Comparison of ENCODE assay signal across 21 cellular contexts in the genomic region with DNA sequence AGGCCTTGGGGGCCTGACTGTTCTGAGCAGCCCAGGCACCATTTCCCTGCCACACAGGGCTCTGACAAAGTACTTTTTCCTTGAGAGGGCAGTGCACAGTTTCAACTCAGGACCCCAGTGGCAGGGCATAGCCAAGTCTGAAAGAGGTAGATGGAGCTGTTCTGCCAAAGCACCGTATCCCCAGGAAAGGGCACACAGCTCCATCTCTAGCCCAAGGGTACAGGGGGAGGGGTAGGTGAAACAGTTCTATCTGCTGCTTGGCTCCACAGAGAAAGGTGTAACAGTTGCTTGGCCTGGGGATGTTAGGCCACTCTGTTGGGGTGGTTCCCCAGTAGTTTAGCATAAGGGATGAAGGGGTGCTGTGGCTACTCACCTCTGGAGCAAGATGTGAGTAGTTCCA. TPM values are rescaled to one million over a fixed set of nuclear protein-coding genes. Genes with fewer than 3 reads are reported as not detected.
DNase-seq lines count a peak whose midpoint lies in the region; ATAC-seq, FAIRE-seq and TF ChIP-seq lines count a peak whose summit lies in the region.
"Had no signal": no experiment of that assay in that cellular context is flagged by ENCODE, and none has a peak within 500 bp of the region (broad histone marks: within the 10 kb centered on the region; RNA-seq: fewer than 3 reads in every experiment).

No MANE protein-coding gene starts in this region.

- H4K5ac ChIP-seq in IMR-90 (ENCODE audit: low read depth, low read length) = no peak overlapping the region

- no TSS peak for BruUV-seq in IMR-90 (replicated peaks; lab: Mats Ljungman, UMichigan)

- H3K4me1 ChIP-seq in IMR-90 (ENCODE audit: control insufficient read depth, insufficient read depth, low read length) (peaks cover 3% of the 10 kb centered on the region; the same call in 1 of the 2 replicates), keratinocyte (ENCODE audit: control insufficient read depth, extremely low read depth, insufficient read depth, low read length) (peaks cover 47% of the 10 kb centered on the region), liver (ENCODE audit: control insufficient read depth in 4 of 4, insufficient read depth in 4 of 4, low read length in 3 of 4) (peaks cover 4 to 21% (median 7%) of the 10 kb centered on the region in 4 donors)
- H3K4me1 ChIP-seq: Caco-2 had no signal

- dilution Hi-C loops in IMR-90 (cut with HindIII; ENCODE audit: low sequenced_read_pairs, unreplicated experiment) = no loop called here
- dilution Hi-C loops in keratinocyte (cut with MboI; ENCODE audit: extremely low pct_ligation_motif_present, low sequenced_read_pairs) = no loop called here

- H2AFZ ChIP-seq in IMR-90 (replicated peaks; ENCODE audit: low read length, poor library complexity) = peak overlapping the region; percentile 46
- H2AFZ ChIP-seq in keratinocyte (ENCODE audit: control insufficient read depth, low read length) = peak overlapping the region; percentile 5
- H2AFZ ChIP-seq: GM23248 had no signal

- H3K27ac Mint-ChIP-seq in T-cell = no peak overlapping the region
- H3K27ac Mint-ChIP-seq: CD4-positive, CD25-positive, alpha-beta regulatory T cell; CD8-positive, alpha-beta T cell had no signal

- no peaks in the 10 kb centered on the region for H3K79me1 ChIP-seq in IMR-90 (ENCODE audit: low read depth in 1 of 2, low read length in 2 of 2)

- no peaks in the 10 kb centered on the region for H3K36me3 ChIP-seq in IMR-90 (ENCODE audit: control insufficient read depth, insufficient read depth, low read length)
- H3K36me3 ChIP-seq in keratinocyte (ENCODE audit: control insufficient read depth in 2 of 2, extremely low read depth in 1 of 2, insufficient read depth in 2 of 2, low read length in 2 of 2) = peaks cover 0 to 3% of the 10 kb centered on the region in 2 experiments
- no peaks in the 10 kb centered on the region for H3K36me3 ChIP-seq in liver (ENCODE audit: control insufficient read depth in 4 of 4, insufficient read depth in 3 of 4, low read depth in 1 of 4, low read length in 3 of 4)

- no peaks in the 10 kb centered on the region for H3K4me1 Mint-ChIP-seq in T-cell
- H3K4me1 Mint-ChIP-seq: CD4-positive, CD25-positive, alpha-beta regulatory T cell; H9 had no signal

- H3K27me3 ChIP-seq in IMR-90 (ENCODE audit: control insufficient read depth, insufficient read depth, low read length) = no peaks in the 10 kb centered on the region
- no peaks in the 10 kb centered on the region for H3K27me3 ChIP-seq in keratinocyte (ENCODE audit: control insufficient read depth, extremely low read depth, insufficient read depth, low read length)
- no peaks in the 10 kb centered on the region for H3K27me3 ChIP-seq in liver (ENCODE audit: control insufficient read depth in 4 of 4, insufficient read depth in 4 of 4, low read length in 3 of 4)

- no peaks in the 10 kb centered on the region; the same call in 1 of the 2 replicates for H3K9me3 ChIP-seq in IMR-90 (ENCODE audit: control insufficient read depth, insufficient read depth, low read length)
- peaks cover 1% of the 10 kb centered on the region for H3K9me3 ChIP-seq in keratinocyte (ENCODE audit: control insufficient read depth, low read depth, low read length)
- no peaks in the 10 kb centered on the region for H3K9me3 ChIP-seq in liver (ENCODE audit: control insufficient read depth in 4 of 4, low read length in 3 of 4)
- H3K9me3 ChIP-seq: Caco-2 had no signal

- H3K4me2 ChIP-seq in IMR-90 (ENCODE audit: low read depth, low read length) (no peak overlapping the region), keratinocyte (ENCODE audit: control insufficient read depth, extremely low read depth, insufficient read depth, low read depth, low read length) (no peak overlapping the region)

- no peak overlapping the region for H2BK5ac ChIP-seq in IMR-90 (ENCODE audit: low read depth, low read length, poor library complexity, severe bottlenecking)

- no peak overlapping the region; the same call in 2 of the 3 replicates for H2BK15ac ChIP-seq in IMR-90 (ENCODE audit: low read depth, low read length)

- TF ChIP-seq RAD21 in IMR-90 (IDR thresholded peaks at IDR 0.05; ENCODE audit: low read length) (no peak), liver (IDR thresholded peaks at IDR 0.05) (no peak)

- H3K9me3 Mint-ChIP-seq in T-cell = peaks cover 7 to 25% (median 13%) of the 10 kb centered on the region in 3 donors
- H3K9me3 Mint-ChIP-seq: H9 had no signal

- H3K9ac ChIP-seq in IMR-90 (ENCODE audit: low read depth, low read length) = no peak overlapping the region
- no peak overlapping the region for H3K9ac ChIP-seq in keratinocyte (ENCODE audit: control insufficient read depth, extremely low read depth, insufficient read depth, low read length)
- no peak overlapping the region for H3K9ac ChIP-seq in liver (ENCODE audit: low read depth in 1 of 2, low read length in 2 of 2)
- H3K9ac ChIP-seq: GM23248 had no signal

- H3K4me3 Mint-ChIP-seq in T-cell = no peak overlapping the region
- H3K4me3 Mint-ChIP-seq: CD4-positive, CD25-positive, alpha-beta regulatory T cell; CD8-positive, alpha-beta T cell; H9 had no signal

- no peak overlapping the region; the same call in 1 of the 2 replicates for H2AK5ac ChIP-seq in IMR-90 (ENCODE audit: low read depth, low read length)

- no peak overlapping the region for H4K91ac ChIP-seq in IMR-90 (ENCODE audit: insufficient read depth, low read depth, low read length)

- POLR2A ChIA-PET in IMR-90 (lab: Charles Lee; ENCODE audit: unreplicated experiment) = no interaction called here
- POLR2A ChIA-PET in T-cell (lab: Charles Lee) = no interaction called here

- no peak overlapping the region for H3K14ac ChIP-seq in IMR-90 (replicated peaks; ENCODE audit: low read depth, low read length)

- H3K79me2 ChIP-seq in keratinocyte (ENCODE audit: control insufficient read depth, insufficient read depth, low read length) = no peaks in the 10 kb centered on the region

- DNase-seq in IMR-90 = no peak
- no peak for DNase-seq in keratinocyte (ENCODE audit: low read depth, low spot score)
- no peak for DNase-seq in SW 1271 (lab: John Stamatoyannopoulos, UW)
- no peak for DNase-seq in T-cell
- DNase-seq: C1 segment of cervical spinal cord; Caco-2; CD4-positive, CD25-positive, alpha-beta regulatory T cell; CD8-positive, alpha-beta T cell; DMS153; DND-41; GM23248; H9 had no signal

- peaks cover 13 to 16% of the 10 kb centered on the region in 2 donors for H3K27me3 Mint-ChIP-seq in T-cell

- intact Hi-C loops in IMR-90 (cut with micrococcal nuclease) = no loop called here

- TF ChIP-seq CTCF in IMR-90 (conservative IDR thresholded peaks at IDR 0.05; ENCODE audit: low read depth, low read length) (no peak), keratinocyte (optimal IDR thresholded peaks at IDR 0.05 in 1 of 3, IDR thresholded peaks at IDR 0.05 in 1 of 3, conservative IDR thresholded peaks at IDR 0.05 in 1 of 3; ENCODE audit: extremely low read depth in 1 of 3, insufficient read depth in 2 of 3, low read length in 3 of 3) (no peak), liver (IDR thresholded peaks at IDR 0.05; ENCODE audit: low read depth, low read length, missing input control) (no peak)

- FAIRE-seq in keratinocyte (lab: Jason Lieb, UNC) = no peak
- FAIRE-seq: G401.6, GM12892 had no signal

- H3K27ac ChIP-seq in IMR-90 (ENCODE audit: insufficient read depth, low read length) (no peak overlapping the region), keratinocyte (ENCODE audit: control insufficient read depth, insufficient read depth, low read length) (no peak overlapping the region), liver (ENCODE audit: low read depth in 1 of 2, low read length in 2 of 2) (peak overlapping the region; percentile 85 to 86)
- H3K27ac ChIP-seq: GM23248 had no signal

- H3K4ac ChIP-seq in IMR-90 (ENCODE audit: low read depth, low read length) = no peak overlapping the region

- CTCF ChIA-PET in IMR-90 (lab: Yijun Ruan, JAX) = no interaction called here
- CTCF ChIA-PET in T-cell (lab: Charles Lee) = no interaction called here

- H4K8ac ChIP-seq in IMR-90 (ENCODE audit: low read depth in 2 of 2, low read length in 2 of 2) = no peak overlapping the region

- H3K9me1 ChIP-seq in IMR-90 (ENCODE audit: insufficient read depth, low read length) = no peaks in the 10 kb centered on the region
- peaks cover 2% of the 10 kb centered on the region for H3K9me1 ChIP-seq in keratinocyte (ENCODE audit: control insufficient read depth, extremely low read depth, insufficient read depth, low read length)

- no peak overlapping the region for H3K23ac ChIP-seq in IMR-90 (ENCODE audit: low read depth, low read length)

- WGBS in IMR-90 (ENCODE audit: extremely low coverage in 2 of 2, insufficient read length in 1 of 2), 2 experiments = no CpG with 5 or more reads among the region's 1 CpG
- 34% methylated on average over 1 of the region's 1 CpG for WGBS in liver

- TF ChIP-seq POLR2A in IMR-90 (IDR thresholded peaks at IDR 0.05; ENCODE audit: low read depth, low read length) = no peak

- no peak overlapping the region for H2AK9ac ChIP-seq in IMR-90 (replicated peaks; ENCODE audit: low read depth, low read length, poor library complexity)

- H3K36me3 Mint-ChIP-seq in T-cell = no peaks in the 10 kb centered on the region
- H3K36me3 Mint-ChIP-seq: CD4-positive, CD25-positive, alpha-beta regulatory T cell; CD8-positive, alpha-beta T cell had no signal

- in situ Hi-C loops in IMR-90 (cut with MboI; ENCODE audit: low sequenced_read_pairs) = no loop called here

- ATAC-seq in IMR-90 (ENCODE audit: low read depth) (no peak), HG02571 (IDR thresholded peaks at IDR 0.05; ENCODE audit: unreplicated experiment) (no peak), T-cell (replicated peaks in 1 of 4) (no peak)
- ATAC-seq: CD8-positive, alpha-beta T cell; HCT116 had no signal

- no peak overlapping the region for H3K56ac ChIP-seq in IMR-90 (ENCODE audit: extremely low read depth, insufficient read depth, low read length)

- H2BK20ac ChIP-seq in IMR-90 (ENCODE audit: low read depth, low read length) = no peak overlapping the region

- H4K20me1 ChIP-seq in IMR-90 (ENCODE audit: insufficient read depth, low read length) (no peaks in the 10 kb centered on the region), keratinocyte (ENCODE audit: control insufficient read depth, extremely low read depth, insufficient read depth, low read length) (no peaks in the 10 kb centered on the region)

- no peak overlapping the region; the same call in 1 of the 2 replicates for H2BK120ac ChIP-seq in IMR-90 (ENCODE audit: low read depth, low read length)

- H3K4me3 ChIP-seq in IMR-90 (ENCODE audit: insufficient read depth, low read depth, low read length) (no peak overlapping the region), keratinocyte (ENCODE audit: control insufficient read depth in 2 of 3, extremely low read depth in 1 of 3, insufficient read depth in 2 of 3, low read depth in 1 of 3, low read length in 3 of 3) (no peak overlapping the region), liver (ENCODE audit: low read depth in 1 of 3, low read length in 3 of 3) (peak overlapping the region; percentile 13 to 35 (median 24))
- H3K4me3 ChIP-seq: GM23248 had no signal

- H3K18ac ChIP-seq in IMR-90 (ENCODE audit: low read depth, low read length) = no peak overlapping the region

RNA-seq across cellular contexts. Expression of a gene that starts 47.8 kb away (rescaled TPM):
- total RNA-seq in IMR-90 (2012; rRNA removed) (not detected in 2 replicates), liver (under 1 TPM in 1 of 2 donors, not detected in 1; 0.08 TPM), T-cell (not detected)
- polyA plus RNA-seq in IMR-90 (2012; rRNA removed) (not detected in 2 replicates), keratinocyte (not detected in 3 replicates), liver (1 to 10 TPM in 1 of 2 donors, not detected in 1; 1.1 TPM)
- polyA plus RNA-seq in IMR-90 (2012; cell fraction: cytosol; rRNA removed) = not detected in 2 replicates
- polyA plus RNA-seq in IMR-90 (2012; cell fraction: nucleus; rRNA removed; ENCODE audit: low replicate concordance) = 0.17 and 0.42 TPM in 2 replicates
- not detected for polyA plus RNA-seq in keratinocyte (2011; ENCODE audit: low read depth)
- not detected in 2 replicates for polyA plus RNA-seq in keratinocyte (2011; cell fraction: cytosol; rRNA removed)
- polyA plus RNA-seq in keratinocyte (2011; cell fraction: nucleus; rRNA removed) = not detected in 2 replicates
- polyA plus RNA-seq in keratinocyte (2012; ENCODE audit: low replicate concordance) = not detected in 2 replicates
- polyA minus RNA-seq in keratinocyte = not detected in 3 replicates
- not detected for polyA minus RNA-seq in keratinocyte (2011; cell fraction: cytosol; rRNA and poly(A)+ RNA removed)
- not detected in 2 replicates for polyA minus RNA-seq in keratinocyte (2011; cell fraction: nucleus; rRNA and poly(A)+ RNA removed)
- total RNA-seq: A172; A673; Caco-2; CD4-positive, CD25-positive, alpha-beta regulatory T cell; CD8-positive, alpha-beta T cell; GM23248; H4; H9 had no signal
- polyA plus RNA-seq: BJ; CD4-positive, CD25-positive, alpha-beta regulatory T cell; GM23248 had no signal

Comparison
In these comparisons a context has a peak if more than half of its experiments do, and no peak if none do; other contexts are left out.
1. H3K27ac ChIP-seq: peak in liver (2 of 2); none in IMR-90 (single experiment) and keratinocyte (single experiment).
2. H3K4me3 ChIP-seq: peak in liver (3 of 3); none in IMR-90 (single experiment) and keratinocyte (0 of 3).